23 cellular contexts compared by ENCODE assay signal in the genomic region with DNA sequence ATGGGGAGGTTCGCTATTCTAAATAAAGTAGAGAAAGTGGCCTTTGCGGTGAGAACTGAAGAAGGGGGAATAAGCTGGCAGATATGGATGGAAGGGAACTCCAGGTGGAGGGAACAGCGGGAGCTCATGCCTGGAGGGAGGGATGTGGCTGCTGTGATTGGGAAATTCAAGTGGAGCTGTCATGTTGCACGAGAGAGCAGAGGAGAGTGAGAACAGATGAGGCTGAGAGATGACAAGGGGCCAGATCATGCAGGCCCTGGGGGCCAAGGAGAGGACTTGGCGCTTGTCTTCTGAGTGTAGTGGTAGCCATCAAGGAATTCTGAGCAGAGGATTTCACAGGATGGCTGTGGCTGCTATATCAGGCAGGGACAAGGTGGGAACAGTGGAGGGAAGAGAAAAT. TPM values are rescaled to one million over a fixed set of nuclear protein-coding genes. Genes with fewer than 3 reads are reported as not detected.
DNase-seq lines count a peak whose midpoint lies in the region; ATAC-seq and TF ChIP-seq lines count a peak whose summit lies in the region.
"Had no signal": no experiment of that assay in that cellular context is flagged by ENCODE, and none has a peak within 500 bp of the region (broad histone marks: within the 10 kb centered on the region; RNA-seq: fewer than 3 reads in every experiment).

No MANE protein-coding gene starts in this region.

- no peak overlapping the region for H4K91ac ChIP-seq in mesenchymal stem cell (ENCODE audit: low read length)

- H3K4me3 Mint-ChIP-seq in CD8-positive, alpha-beta T cell: no peak overlapping the region

- H3K27me3 ChIP-seq in BE2C: no peaks in the 10 kb centered on the region
- H3K27me3 ChIP-seq in mesenchymal stem cell (ENCODE audit: control insufficient read depth in 1 of 2, insufficient read depth in 1 of 2, low read length in 2 of 2): no peaks in the 10 kb centered on the region
- H3K27me3 ChIP-seq in CD8-positive, alpha-beta T cell (ENCODE audit: insufficient read depth, low read length): no peaks in the 10 kb centered on the region

- intact Hi-C loops in CD8-positive, alpha-beta T cell (cut with DNase I, micrococcal nuclease): no loop called here

- CTCF ChIA-PET in CD8-positive, alpha-beta T cell (lab: Charles Lee): no interaction called here

- H3K36me3 Mint-ChIP-seq in CD8-positive, alpha-beta T cell: peaks cover 14% of the 10 kb centered on the region

- H3K4ac ChIP-seq in mesenchymal stem cell (ENCODE audit: low read depth in 1 of 2, low read length in 2 of 2): no peak overlapping the region

- no peak overlapping the region for H3K9ac ChIP-seq in mesenchymal stem cell (ENCODE audit: low read length)

- H3K18ac ChIP-seq in mesenchymal stem cell (ENCODE audit: low read depth in 1 of 2, low read length in 2 of 2): no peak overlapping the region

- DNase-seq in NCI-H2171 treated with DMSO at 0.1 percent for 48 hours (lab: John Stamatoyannopoulos, UW) (peak; percentile 23), NCI-H2171 (lab: John Stamatoyannopoulos, UW) (no peak), BE2C (peak; percentile 35), amniotic epithelial cell (ENCODE audit: low read depth) (peak; percentile 12), mesenchymal stem cell (no peak), ureter (ENCODE audit: low spot score) (no peak), COLO829 (ENCODE audit: low spot score) (no peak)
- no peak for DNase-seq in CD8-positive, alpha-beta T cell
- DNase-seq: 8988T, ACHN, GDM1, IMR-90, KG1, NCI-H1048, NCI-H1417, NCI-H187, NCI-H446, NCI-H526 treated with DMSO at 0.1 percent for 48 hours, SIG-M5 had no signal

- no peak for ATAC-seq in CD8-positive, alpha-beta T cell
- ATAC-seq: GM12878, HCT116 had no signal

- H2BK120ac ChIP-seq in mesenchymal stem cell (ENCODE audit: low read depth, low read length): no peak overlapping the region

- H3K9me3 ChIP-seq in BE2C (no peaks in the 10 kb centered on the region), mesenchymal stem cell (ENCODE audit: control insufficient read depth, low read length) (no peaks in the 10 kb centered on the region)
- H3K9me3 ChIP-seq in CD8-positive, alpha-beta T cell (ENCODE audit: low read length): no peaks in the 10 kb centered on the region

- peak overlapping the region; percentile 60 for H4K8ac ChIP-seq in mesenchymal stem cell (ENCODE audit: low read length)

- no peaks in the 10 kb centered on the region for H3K27me3 Mint-ChIP-seq in CD8-positive, alpha-beta T cell (ENCODE audit: low read depth)

- H3K9me3 Mint-ChIP-seq in CD8-positive, alpha-beta T cell: peaks cover under 1% of the 10 kb centered on the region

- no peak overlapping the region for H2AFZ ChIP-seq in mesenchymal stem cell (ENCODE audit: low read depth, low read length)

- H3K4me1 ChIP-seq in BE2C (no peaks in the 10 kb centered on the region; the same call in 1 of the 2 replicates), mesenchymal stem cell (ENCODE audit: control insufficient read depth, insufficient read depth, low read depth, low read length) (peaks cover 1% of the 10 kb centered on the region)
- H3K4me1 ChIP-seq in CD8-positive, alpha-beta T cell (ENCODE audit: insufficient read depth, low read length): no peaks in the 10 kb centered on the region

- no peak overlapping the region for H3K4me2 ChIP-seq in mesenchymal stem cell (ENCODE audit: low read length, poor library complexity, severe bottlenecking)

- no peak overlapping the region for H2BK15ac ChIP-seq in mesenchymal stem cell (ENCODE audit: low read depth, poor library complexity, severe bottlenecking)

- no peak overlapping the region for H3K14ac ChIP-seq in mesenchymal stem cell (ENCODE audit: low read length in 2 of 2)

- H3K4me1 Mint-ChIP-seq in CD8-positive, alpha-beta T cell (ENCODE audit: low read depth): no peaks in the 10 kb centered on the region

- H2AK5ac ChIP-seq in mesenchymal stem cell (ENCODE audit: low read length, severe bottlenecking): no peak overlapping the region

- no peak overlapping the region for H3K23ac ChIP-seq in mesenchymal stem cell (ENCODE audit: low read length in 2 of 2)

- no peak overlapping the region for H2BK5ac ChIP-seq in mesenchymal stem cell (ENCODE audit: low read depth, low read length, poor library complexity, severe bottlenecking)

- H3K36me3 ChIP-seq in BE2C: no peaks in the 10 kb centered on the region
- H3K36me3 ChIP-seq in mesenchymal stem cell (ENCODE audit: control insufficient read depth in 1 of 2, insufficient read depth in 2 of 2, low read depth in 1 of 2, low read length in 2 of 2): peaks cover 4 to 9% of the 10 kb centered on the region in 2 experiments
- H3K36me3 ChIP-seq in CD8-positive, alpha-beta T cell (ENCODE audit: insufficient read depth, low read length): no peaks in the 10 kb centered on the region

- POLR2A ChIA-PET in CD8-positive, alpha-beta T cell (lab: Charles Lee): no interaction called here

- peaks cover 4% of the 10 kb centered on the region for H3K79me1 ChIP-seq in mesenchymal stem cell (replicated peaks; ENCODE audit: low read length, poor library complexity, severe bottlenecking)

- no peak for TF ChIP-seq CTCF in BE2C (IDR thresholded peaks at IDR 0.05; ENCODE audit: low read depth, low read length)
- no peak for TF ChIP-seq CTCF in CD8-positive, alpha-beta T cell (IDR thresholded peaks at IDR 0.05)

- no peak overlapping the region for H2BK12ac ChIP-seq in mesenchymal stem cell (ENCODE audit: low read length in 2 of 2)

- no peak overlapping the region for H3K27ac ChIP-seq in mesenchymal stem cell (ENCODE audit: low read length, poor library complexity, severe bottlenecking)
- H3K27ac ChIP-seq in CD8-positive, alpha-beta T cell (ENCODE audit: low read depth, low read length): no peak overlapping the region
- H3K27ac ChIP-seq: RWPE1, SK-N-MC had no signal

- 78% methylated on average over 5 of the region's 5 CpGs for WGBS in mesenchymal stem cell

- H3K4me3 ChIP-seq in BE2C (ENCODE audit: low read depth, low read length) (no peak overlapping the region), mesenchymal stem cell (ENCODE audit: insufficient read depth in 1 of 2, low read depth in 1 of 2, low read length in 2 of 2) (no peak overlapping the region)
- H3K4me3 ChIP-seq in CD8-positive, alpha-beta T cell (ENCODE audit: low read depth, low read length): no peak overlapping the region
- H3K4me3 ChIP-seq: GM12878, SK-N-MC had no signal

- no peak overlapping the region for H3K27ac Mint-ChIP-seq in CD8-positive, alpha-beta T cell

RNA-seq across cellular contexts. Expression of gene TGFB3, which starts 35.0 kb away (rescaled TPM):
- 1.4 TPM for polyA plus RNA-seq in BE2C (2012; ENCODE audit: insufficient read depth, insufficient read length, low read depth)
- 2.1 TPM for polyA plus RNA-seq in mesenchymal stem cell (2013, experiment 1 of 2)
- polyA plus RNA-seq in mesenchymal stem cell (2013, experiment 2 of 2): 1.8 TPM
- 1 to 10 TPM; 6.9 TPM for total RNA-seq in CD8-positive, alpha-beta T cell
- total RNA-seq in ureter: 315 TPM

RNA-seq across cellular contexts. Expression of gene IFT43, which starts 38.8 kb away (rescaled TPM):
- polyA plus RNA-seq in BE2C (2012; ENCODE audit: insufficient read depth, insufficient read length, low read depth): 12.6 TPM
- polyA plus RNA-seq in mesenchymal stem cell (2013, experiment 1 of 2): 19.5 TPM
- polyA plus RNA-seq in mesenchymal stem cell (2013, experiment 2 of 2): 17.7 TPM
- 1 to 10 TPM; 9.0 to 10.0 TPM for total RNA-seq in CD8-positive, alpha-beta T cell
- 39.9 TPM for total RNA-seq in ureter

Comparison
In these comparisons a context has a peak if more than half of its experiments do, and no peak if none do; other contexts are left out.
1. DNase-seq: peak in NCI-H2171 treated with DMSO at 0.1 percent for 48 hours (single experiment), BE2C (single experiment) and amniotic epithelial cell (single experiment); none in NCI-H2171 (single experiment), mesenchymal stem cell (single experiment), CD8-positive, alpha-beta T cell (0 of 7), ureter (single experiment) and COLO829 (single experiment).
2. RNA of gene TGFB3, which starts 35.0 kb away (total RNA-seq): 315 TPM in ureter (single experiment); 6.9 TPM in CD8-positive, alpha-beta T cell; every median in the first group is over 10 times any median in the second.